ENCODE assay signal across 27 cellular contexts in genomic region chr15:96393209-96393513, GRCh38.
"Had no signal": no experiment of that assay in that cellular context is flagged by ENCODE, and none has a peak within 500 bp of the region (broad histone marks: within the 10 kb centered on the region; RNA-seq: fewer than 3 reads in every experiment).

No MANE protein-coding gene starts in this region.

- ATAC-seq: left lung; lower lobe of right lung; natural killer cell; pancreas; right cardiac atrium; stimulated activated effector memory CD8-positive, alpha-beta T cell treated with anti-CD3 and anti-CD28 coated beads, Interleukin-12 subunit alpha, Interleukin-12 subunit beta, amount 100 ng/mL, for 72 hours; stimulated activated naive CD8-positive, alpha-beta T cell treated with anti-CD3 and anti-CD28 coated beads, Interleukin-15, Interleukin-2, amounts not matched to agents 100 U/mL and 50 U/mL, for 24 hours had no signal

- H3K4me3 ChIP-seq: coronary artery, left lung, lower lobe of right lung, pancreas, smooth muscle cell, suprapubic skin, thyroid gland had no signal

- H3K27ac Mint-ChIP-seq: endodermal cell; memory B cell; mesothelial cell of epicardium; natural killer cell; progenitor cell of endocrine pancreas; stimulated activated effector memory CD8-positive, alpha-beta T cell treated with anti-CD3 and anti-CD28 coated beads, Interleukin-12 subunit alpha, Interleukin-12 subunit beta, amount 100 ng/mL, for 72 hours; type B pancreatic cell had no signal

- H3K4me3 Mint-ChIP-seq: endodermal cell; memory B cell; mesothelial cell of epicardium; natural killer cell; neural crest cell; stimulated activated effector memory CD8-positive, alpha-beta T cell treated with anti-CD3 and anti-CD28 coated beads, Interleukin-12 subunit alpha, Interleukin-12 subunit beta, amount 100 ng/mL, for 72 hours; type B pancreatic cell had no signal

- H3K4me1 ChIP-seq: left lung, lower lobe of right lung, pancreas, suprapubic skin, thyroid gland had no signal

- H3K27ac ChIP-seq: coronary artery, left lung, lower lobe of right lung, pancreas, suprapubic skin, thyroid gland had no signal

- H3K36me3 Mint-ChIP-seq: memory B cell; natural killer cell; stimulated activated effector memory CD8-positive, alpha-beta T cell treated with anti-CD3 and anti-CD28 coated beads, Interleukin-12 subunit alpha, Interleukin-12 subunit beta, amount 100 ng/mL, for 72 hours; type B pancreatic cell had no signal

- H3K27me3 ChIP-seq: left lung, pancreas, thyroid gland had no signal

- DNase-seq: effector CD4-positive, alpha-beta T cell; foreskin melanocyte; head of caudate nucleus; hypothalamus; left lung; lower lobe of right lung; natural killer cell; nucleus accumbens; pancreas; right cardiac atrium; stimulated activated CD4-positive, alpha-beta T cell treated with anti-CD3 and anti-CD28 coated beads, Interleukin-4, amount 100 ng/mL, for 1 hour; stimulated activated CD8-positive, alpha-beta memory T cell treated with anti-CD3 and anti-CD28 coated beads, Interleukin-4, amount 100 ng/mL, for 48 hours; stimulated activated naive CD8-positive, alpha-beta T cell treated with anti-CD3 and anti-CD28 coated beads, Interleukin-15, Interleukin-2, amounts not matched to agents 100 U/mL and 50 U/mL, for 24 hours; thyroid gland had no signal

- H3K9me3 ChIP-seq: left lung, lower lobe of right lung, pancreas, suprapubic skin, thyroid gland had no signal

- H3K36me3 ChIP-seq: left lung, lower lobe of right lung, pancreas, suprapubic skin, thyroid gland had no signal

- H3K4me2 ChIP-seq: smooth muscle cell had no signal

- H3K9me3 Mint-ChIP-seq: endodermal cell; mesothelial cell of epicardium; natural killer cell; neural crest cell; stimulated activated effector memory CD8-positive, alpha-beta T cell treated with anti-CD3 and anti-CD28 coated beads, Interleukin-12 subunit alpha, Interleukin-12 subunit beta, amount 100 ng/mL, for 72 hours had no signal

- H3K4me1 Mint-ChIP-seq: memory B cell; natural killer cell; stimulated activated effector memory CD8-positive, alpha-beta T cell treated with anti-CD3 and anti-CD28 coated beads, Interleukin-12 subunit alpha, Interleukin-12 subunit beta, amount 100 ng/mL, for 72 hours had no signal

- FAIRE-seq: endothelial cell of umbilical vein, islet of Langerhans, pancreas, urothelium cell line had no signal
